20 cellular contexts compared by ENCODE assay signal in genomic region chr10:5697342-5697741, GRCh38. TPM values are rescaled to one million over a fixed set of nuclear protein-coding genes. Genes with fewer than 3 reads are reported as not detected.
DNase-seq lines count a peak whose midpoint lies in the region; ATAC-seq, FAIRE-seq and TF ChIP-seq lines count a peak whose summit lies in the region.
"Had no signal": no experiment of that assay in that cellular context is flagged by ENCODE, and none has a peak within 500 bp of the region (broad histone marks: within the 10 kb centered on the region; RNA-seq: fewer than 3 reads in every experiment).

No MANE protein-coding gene starts in this region.

- no peaks in the 10 kb centered on the region for H3K9me2 ChIP-seq in OCI-LY7 (ENCODE audit: insufficient read depth, low read length)

- BruUV-seq in HepG2 (replicated peaks; lab: Mats Ljungman, UMichigan) (no TSS peak), OCI-LY7 (replicated peaks; lab: Mats Ljungman, UMichigan) (no TSS peak)

- in situ Hi-C loops in HepG2 (cut with HindIII; ENCODE audit: extremely low pct_ligation_motif_present, low pct_unique_long_range_greater_than_20kb), result no loop called here

- TF ChIP-seq EP300 in HepG2 (IDR thresholded peaks at IDR 0.05; ENCODE audit: low read depth in 2 of 2, low read length in 2 of 2) (no peak), HepG2 (CRISPR knock-in tag; IDR thresholded peaks at IDR 0.05; ENCODE audit: borderline replicate concordance) (no peak)

- H3K9me3 ChIP-seq in HepG2 (ENCODE audit: low read length) (no peaks in the 10 kb centered on the region), right lobe of liver (no peaks in the 10 kb centered on the region), OCI-LY7 (ENCODE audit: low read length) (peaks cover 16% of the 10 kb centered on the region; the same call in 1 of the 2 replicates)
- H3K9me3 ChIP-seq: BE2C had no signal

- no peaks in the 10 kb centered on the region for H4K20me1 ChIP-seq in HepG2 (ENCODE audit: insufficient read depth, low read length)
- H4K20me1 ChIP-seq in OCI-LY7 (ENCODE audit: insufficient read depth, low read length), result no peaks in the 10 kb centered on the region; the same call in 1 of the 2 replicates

- intact Hi-C loops in HepG2 (cut with micrococcal nuclease; ENCODE audit: unreplicated experiment), result no loop called here
- intact Hi-C loops in right lobe of liver (cut with DNase I), result loop anchor here in 1 of 2 donors (10.0 kb wide), 1 partner anchor 177 kb away; no protein-coding TSS in a partner anchor
- intact Hi-C loops in OCI-LY7 (cut with micrococcal nuclease; ENCODE audit: unreplicated experiment), result loop anchor here (10.0 kb wide), 1 partner anchor 367 kb away; the partner anchor contains the start of gene IL2RA

- no peak for TF ChIP-seq CTCF in HepG2 (CRISPR knock-in tag; IDR thresholded peaks at IDR 0.05)
- no peak for TF ChIP-seq CTCF in right lobe of liver (IDR thresholded peaks at IDR 0.05)
- no peak for TF ChIP-seq CTCF in OCI-LY7 (conservative IDR thresholded peaks at IDR 0.05; ENCODE audit: low read length)
- no peak for TF ChIP-seq CTCF in GM20000 (IDR thresholded peaks at IDR 0.05; ENCODE audit: extremely low read depth, missing control alignments)

- H3K79me2 ChIP-seq in HepG2 (ENCODE audit: insufficient read depth, low read length), result peaks cover 96% of the 10 kb centered on the region
- H3K79me2 ChIP-seq in OCI-LY7 (ENCODE audit: insufficient read depth, low read depth, low read length), result peaks cover 100% of the 10 kb centered on the region

- TF ChIP-seq POLR2A in HepG2 (IDR thresholded peaks at IDR 0.05; ENCODE audit: insufficient read depth in 1 of 2, low read depth in 2 of 2, low read length in 2 of 2), result no peak
- TF ChIP-seq POLR2A in right lobe of liver (IDR thresholded peaks at IDR 0.05), result no peak
- TF ChIP-seq POLR2A in erythroblast (IDR thresholded peaks at IDR 0.05; ENCODE audit: low read length), result no peak

- H3K36me3 ChIP-seq in HepG2 (replicated peaks in 1 of 2; ENCODE audit: control insufficient read depth in 1 of 2, insufficient read depth in 2 of 2, low read length in 2 of 2) (no peaks in the 10 kb centered on the region), right lobe of liver (no peaks in the 10 kb centered on the region), OCI-LY7 (ENCODE audit: insufficient read depth, low read length) (peaks cover 49% of the 10 kb centered on the region)
- H3K36me3 ChIP-seq: BE2C had no signal

- H3K27ac ChIP-seq in HepG2 (ENCODE audit: extremely low read length, insufficient read depth, low read length), result no peak overlapping the region
- H3K27ac ChIP-seq in right lobe of liver, result no peak overlapping the region
- peak overlapping the region; percentile 14 for H3K27ac ChIP-seq in OCI-LY7 (ENCODE audit: low read depth, low read length, poor library complexity, severe bottlenecking)

- H3K4me1 ChIP-seq in HepG2 (ENCODE audit: insufficient read depth, low read length), result peaks cover 51% of the 10 kb centered on the region
- H3K4me1 ChIP-seq in right lobe of liver, result peaks cover 0 to 22% (median under 1%) of the 10 kb centered on the region in 4 donors
- H3K4me1 ChIP-seq in OCI-LY7 (ENCODE audit: insufficient read depth, low read length, poor library complexity, severe bottlenecking), result peaks cover 95% of the 10 kb centered on the region

- FAIRE-seq in HepG2 (lab: Jason Lieb, UNC), result no peak
- FAIRE-seq: H54 had no signal

- ATAC-seq in HepG2 (no peak), right lobe of liver (no peak), HG02588 (IDR thresholded peaks at IDR 0.05; ENCODE audit: unreplicated experiment) (no peak), HG03342 (IDR thresholded peaks at IDR 0.05; ENCODE audit: unreplicated experiment) (no peak)

- WGBS in HepG2 (ENCODE audit: low lambda C conversion rate), result 100% methylated on average over 2 of the region's 2 CpGs
- WGBS in right lobe of liver (ENCODE audit: insufficient coverage, low coverage, low lambda C conversion rate, missing lambda C conversion rate), result 100% methylated on average over 1 of the region's 2 CpGs

- H3K4me3 ChIP-seq in HepG2 (replicated peaks in 1 of 3; ENCODE audit: insufficient read depth in 1 of 3, low read depth in 2 of 3, low read length in 3 of 3), result no peak overlapping the region
- H3K4me3 ChIP-seq in right lobe of liver, result no peak overlapping the region
- no peak overlapping the region for H3K4me3 ChIP-seq in OCI-LY7 (ENCODE audit: low read depth, low read length, poor library complexity, severe bottlenecking)

- H3K4me2 ChIP-seq in HepG2 (ENCODE audit: low read depth, low read length) (no peak overlapping the region), OCI-LY7 (ENCODE audit: low read length) (peak overlapping the region; percentile 91)

- no peak for DNase-seq in HepG2 (ENCODE audit: low spot score)
- DNase-seq in right lobe of liver, result no peak
- no peak for DNase-seq in OCI-LY7 (ENCODE audit: low spot score)
- DNase-seq in erythroblast (lab: John Stamatoyannopoulos, UW), result peak; percentile 18 to 56
- DNase-seq in GM20000 (ENCODE audit: low spot score), result no peak
- no peak for DNase-seq in stimulated activated CD4-positive, alpha-beta T cell treated with anti-CD3 and anti-CD28 coated beads, Interleukin-4, amount 100 ng/mL, for 24 hours
- DNase-seq: 8988T; BE2C; CD8-positive, alpha-beta memory T cell; DMS53; KBM-7; MV-4-11; NCI-H1417 treated with DMSO at 0.1 percent for 48 hours; NCI-H187 treated with DMSO at 0.1 percent for 48 hours; NCI-H2227 treated with DMSO at 0.1 percent for 48 hours; NCI-H524; NCI-H82 had no signal

- no peak overlapping the region for H3K9ac ChIP-seq in HepG2 (ENCODE audit: insufficient read depth, low read depth, low read length)

- POLR2A ChIA-PET in HepG2 (lab: Yijun Ruan, JAX), result no interaction called here
- POLR2A ChIA-PET in OCI-LY7 (lab: Charles Lee), result interaction anchor here (0.7 to 2.5 kb wide), 7 partner anchors 10 to 310 kb away, joined by 3 to 17 read pairs (median 3); no protein-coding TSS in a partner anchor

- no peaks in the 10 kb centered on the region for H3K27me3 ChIP-seq in HepG2 (ENCODE audit: control insufficient read depth in 1 of 2, insufficient read depth in 2 of 2, low read length in 2 of 2)
- no peaks in the 10 kb centered on the region for H3K27me3 ChIP-seq in right lobe of liver
- H3K27me3 ChIP-seq: BE2C had no signal

- CTCF ChIA-PET in HepG2 (lab: Yijun Ruan, JAX; ENCODE audit: low intra/inter-chr PET ratio, low total read pairs), result no interaction called here
- CTCF ChIA-PET in OCI-LY7 (lab: Charles Lee; ENCODE audit: unreplicated experiment), result no interaction called here

- TF ChIP-seq RAD21 in HepG2 (CRISPR knock-in tag; IDR thresholded peaks at IDR 0.05), result no peak

- H2AFZ ChIP-seq in HepG2 (ENCODE audit: low read length) (no peak overlapping the region), OCI-LY7 (ENCODE audit: low read length) (no peak overlapping the region)

RNA-seq across cellular contexts. Expression of gene TASOR2, which starts 12.7 kb away (rescaled TPM):
- total RNA-seq in HepG2 (2016; rRNA removed; fragmentation: Illumina TruSeq; extraction: Trizol) (55.3 and 58.9 TPM in 2 replicates), right lobe of liver (10 to 100 TPM; 19.7 to 53.4 (median 29.6) TPM), OCI-LY7 (2022) (116 and 127 TPM in 2 replicates)
- 67.3 and 69.4 TPM in 2 replicates for total RNA-seq in HepG2 (2016; cell fraction: cytosol; rRNA removed; fragmentation: Illumina TruSeq; extraction: Trizol; ENCODE audit: low read depth)
- total RNA-seq in HepG2 (2016; cell fraction: insoluble cytoplasmic fraction; rRNA removed; fragmentation: Illumina TruSeq; extraction: Trizol), result 51.2 and 60.5 TPM in 2 replicates
- 44.6 and 47.7 TPM in 2 replicates for total RNA-seq in HepG2 (2016; cell fraction: membrane; rRNA removed; fragmentation: Illumina TruSeq; extraction: Trizol)
- total RNA-seq in HepG2 (2016; cell fraction: nucleus; rRNA removed; fragmentation: Illumina TruSeq; extraction: Trizol), result 95.9 and 108 TPM in 2 replicates
- polyA plus RNA-seq in HepG2 (2011; rRNA removed), result 22.8 and 24.2 TPM in 2 replicates
- 8.9 and 13.1 TPM in 2 replicates for polyA plus RNA-seq in HepG2 (2011; cell fraction: cytosol; rRNA removed)
- polyA plus RNA-seq in HepG2 (2011; cell fraction: nucleus; rRNA removed), result 30.2 and 31.2 TPM in 2 replicates
- 23.3 and 26.9 TPM in 2 replicates for polyA plus RNA-seq in HepG2 (2012)
- 0.58 and 1.1 TPM in 2 replicates for polyA plus RNA-seq in HepG2 (2016; cell fraction: cytosol; fragmentation: Illumina TruSeq; extraction: Trizol; ENCODE audit: low read depth)
- polyA plus RNA-seq in HepG2 (2016; cell fraction: insoluble cytoplasmic fraction; fragmentation: Illumina TruSeq; extraction: Trizol; ENCODE audit: low read depth), result 26.8 and 27.2 TPM in 2 replicates
- polyA plus RNA-seq in HepG2 (2016; cell fraction: membrane; fragmentation: Illumina TruSeq; extraction: Trizol; ENCODE audit: low read depth), result 2.9 and 4.0 TPM in 2 replicates
- 68.3 and 79.1 TPM in 2 replicates for polyA plus RNA-seq in HepG2 (2016; cell fraction: nucleus; fragmentation: Illumina TruSeq; extraction: Trizol; ENCODE audit: insufficient read depth, low read depth)
- polyA minus RNA-seq in HepG2 (2011; rRNA and poly(A)+ RNA removed; ENCODE audit: low replicate concordance), result 27.6 and 45.1 TPM in 2 replicates
- 30.7 and 32.8 TPM in 2 replicates for polyA minus RNA-seq in HepG2 (2011; cell fraction: cytosol; rRNA and poly(A)+ RNA removed)
- 132 and 137 TPM in 2 replicates for polyA minus RNA-seq in HepG2 (2011; cell fraction: nucleus; rRNA and poly(A)+ RNA removed)
- total RNA-seq in OCI-LY7 (2014; rRNA removed; shearing (Covaris generic)), result 103 and 113 TPM in 2 replicates

RNA-seq across cellular contexts. Expression of gene ASB13, which starts 30.9 kb away (rescaled TPM):
- 15.4 and 17.5 TPM in 2 replicates for total RNA-seq in HepG2 (2016; rRNA removed; fragmentation: Illumina TruSeq; extraction: Trizol)
- total RNA-seq in HepG2 (2016; cell fraction: cytosol; rRNA removed; fragmentation: Illumina TruSeq; extraction: Trizol; ENCODE audit: low read depth), result 3.3 and 4.7 TPM in 2 replicates
- 15.6 and 18.5 TPM in 2 replicates for total RNA-seq in HepG2 (2016; cell fraction: insoluble cytoplasmic fraction; rRNA removed; fragmentation: Illumina TruSeq; extraction: Trizol)
- 14.1 and 16.1 TPM in 2 replicates for total RNA-seq in HepG2 (2016; cell fraction: membrane; rRNA removed; fragmentation: Illumina TruSeq; extraction: Trizol)
- 7.1 and 7.5 TPM in 2 replicates for total RNA-seq in HepG2 (2016; cell fraction: nucleus; rRNA removed; fragmentation: Illumina TruSeq; extraction: Trizol)
- 9.3 and 12.7 TPM in 2 replicates for polyA plus RNA-seq in HepG2 (2011; rRNA removed)
- polyA plus RNA-seq in HepG2 (2011; cell fraction: cytosol; rRNA removed), result 12.4 and 12.5 TPM in 2 replicates
- 7.4 and 9.5 TPM in 2 replicates for polyA plus RNA-seq in HepG2 (2011; cell fraction: nucleus; rRNA removed)
- 12.8 and 15.5 TPM in 2 replicates for polyA plus RNA-seq in HepG2 (2012)
- polyA plus RNA-seq in HepG2 (2016; cell fraction: cytosol; fragmentation: Illumina TruSeq; extraction: Trizol; ENCODE audit: low read depth), result 4.6 and 4.7 TPM in 2 replicates
- 12.6 and 16.4 TPM in 2 replicates for polyA plus RNA-seq in HepG2 (2016; cell fraction: insoluble cytoplasmic fraction; fragmentation: Illumina TruSeq; extraction: Trizol; ENCODE audit: low read depth)
- 10.4 and 12.4 TPM in 2 replicates for polyA plus RNA-seq in HepG2 (2016; cell fraction: membrane; fragmentation: Illumina TruSeq; extraction: Trizol; ENCODE audit: low read depth)
- polyA plus RNA-seq in HepG2 (2016; cell fraction: nucleus; fragmentation: Illumina TruSeq; extraction: Trizol; ENCODE audit: insufficient read depth, low read depth), result 12.4 and 14.5 TPM in 2 replicates
- polyA minus RNA-seq in HepG2 (2011; rRNA and poly(A)+ RNA removed; ENCODE audit: low replicate concordance), result 31.7 and 36.4 TPM in 2 replicates
- polyA minus RNA-seq in HepG2 (2011; cell fraction: cytosol; rRNA and poly(A)+ RNA removed), result 10.6 and 14.5 TPM in 2 replicates
- polyA minus RNA-seq in HepG2 (2011; cell fraction: nucleus; rRNA and poly(A)+ RNA removed), result 5.5 and 7.7 TPM in 2 replicates
- 100 to 1,000 TPM in 1 of 6 experiments, 10 to 100 TPM in 5; 19.7 to 117 (median 64.7) TPM for total RNA-seq in right lobe of liver
- total RNA-seq in OCI-LY7 (2014; rRNA removed; shearing (Covaris generic)), result 23.2 and 25.6 TPM in 2 replicates
- total RNA-seq in OCI-LY7 (2022), result 90.4 and 108 TPM in 2 replicates

Comparison
In these comparisons a context has a peak if more than half of its experiments do, and no peak if none do; other contexts are left out.
1. DNase-seq: peak in erythroblast (2 of 2); none in HepG2 (single experiment), right lobe of liver (0 of 3), OCI-LY7 (single experiment), GM20000 (single experiment) and stimulated activated CD4-positive, alpha-beta T cell treated with anti-CD3 and anti-CD28 coated beads, Interleukin-4, amount 100 ng/mL, for 24 hours (single experiment).